38 cellular contexts compared by ENCODE assay signal in genomic region chr6:107776415-107776814, GRCh38. TPM values are rescaled to one million over a fixed set of nuclear protein-coding genes. Genes with fewer than 3 reads are reported as not detected.
"Had no signal": no experiment of that assay in that cellular context is flagged by ENCODE, and none has a peak within 500 bp of the region (broad histone marks: within the 10 kb centered on the region; RNA-seq: fewer than 3 reads in every experiment).

No MANE protein-coding gene starts in this region.

- ATAC-seq: activated T-cell treated with anti-CD3 and anti-CD28 coated beads, Interleukin-2, amount 50 U/mL, for 4 hours; PC-3 had no signal

- H3K27ac ChIP-seq: ascending aorta, cardiac muscle cell, Peyer's patch, SJSA1, VCaP had no signal

- H3K9me3 ChIP-seq: ascending aorta, Peyer's patch, SJSA1, SK-N-SH had no signal

- DNase-seq: activated B cell treated with CpG ODN at 0.5 μM for 24 hours; activated CD4-positive, alpha-beta memory T cell treated with anti-CD3 and anti-CD28 coated beads for 36 hours; activated CD4-positive, alpha-beta T cell treated with anti-CD3 and anti-CD28 coated beads for 4 hours; activated CD4-positive, alpha-beta T cell treated with anti-CD3 and anti-CD28 coated beads, Interleukin-2, amount 50 U/mL, for 1 hour; activated CD4-positive, CD25-positive, alpha-beta regulatory T cell treated with anti-CD3 and anti-CD28 coated beads, Interleukin-2, amount 50 U/mL, for 72 hours; activated CD8-positive, alpha-beta memory T cell treated with anti-CD3 and anti-CD28 coated beads, Interleukin-2, amount 50 U/mL, for 4 hours; activated effector memory CD4-positive, alpha-beta T cell treated with Interleukin-2 at 50 U/mL for 16 hours; activated naive CD4-positive, alpha-beta T cell treated with anti-CD3 and anti-CD28 coated beads, Interleukin-2, amount 10 ng/mL, durations not matched to agents 7 days and 5 days; activated T-cell treated with anti-CD3 and anti-CD28 coated beads for 4 hours; activated T-cell treated with anti-CD3 and anti-CD28 coated beads, Interleukin-2, amount 50 U/mL, for 4 hours; amygdala; NCI-H1105; NCI-H1417 treated with DMSO at 0.1 percent for 48 hours; NCI-H187 treated with DMSO at 0.1 percent for 48 hours; NCI-H2081; NCI-H2171 treated with DMSO at 0.1 percent for 48 hours; NCI-H2227 treated with DMSO at 0.1 percent for 48 hours; NCI-H446; NCI-H510A treated with DMSO at 0.1 percent for 48 hours; NCI-H526 treated with DMSO at 0.1 percent for 48 hours; NCI-H82; NK-92 treated with Interleukin-12 subunit alpha and Interleukin-12 subunit beta, amount 100 ng/mL, for 24 hours; PC-3; Peyer's patch; RPMI8226; SHP77 treated with DMSO at 0.1 percent for 48 hours; SK-N-SH; T-helper 2 cell; T-helper 9 cell had no signal

- H3K36me3 ChIP-seq: ascending aorta, cardiac muscle cell, Peyer's patch, SJSA1 had no signal

- H3K9me3 Mint-ChIP-seq: activated CD4-positive, alpha-beta memory T cell treated with anti-CD3 and anti-CD28 coated beads for 36 hours; activated naive CD4-positive, alpha-beta T cell treated with anti-CD3 and anti-CD28 coated beads, Interleukin-2, amount 10 ng/mL, durations not matched to agents 7 days and 5 days; activated T-cell treated with anti-CD3 and anti-CD28 coated beads, Interleukin-2, amount 50 U/mL, for 4 hours; activated T-helper 1 cell treated with anti-CD3 and anti-CD28 coated beads, Interleukin-12 subunit alpha, Interleukin-12 subunit beta, Interleukin-2, Interleukin-4 antibody, amounts not matched to agents 30 ng/mL and 10 ng/mL and 1 ng/mL, durations not matched to agents 14 hours and 24 hours and 36 hours; central memory CD8-positive, alpha-beta T cell had no signal

- H3K27me3 ChIP-seq: ascending aorta, cardiac muscle cell, Peyer's patch, SJSA1 had no signal

- H3K4me1 ChIP-seq: ascending aorta, Peyer's patch, SJSA1 had no signal

- H3K27me3 Mint-ChIP-seq: activated B cell treated with CpG ODN at 0.5 μM for 24 hours; activated CD4-positive, alpha-beta memory T cell treated with anti-CD3 and anti-CD28 coated beads for 36 hours; activated naive CD4-positive, alpha-beta T cell treated with anti-CD3 and anti-CD28 coated beads, Interleukin-2, amount 10 ng/mL, durations not matched to agents 7 days and 5 days; activated naive CD8-positive, alpha-beta T cell; central memory CD8-positive, alpha-beta T cell had no signal

- H3K27ac Mint-ChIP-seq: activated B cell treated with CpG ODN at 0.5 μM for 24 hours; activated CD4-positive, alpha-beta memory T cell treated with anti-CD3 and anti-CD28 coated beads for 36 hours; activated naive CD4-positive, alpha-beta T cell treated with anti-CD3 and anti-CD28 coated beads, Interleukin-2, amount 10 ng/mL, durations not matched to agents 7 days and 5 days; activated T-helper 1 cell treated with anti-CD3 and anti-CD28 coated beads, Interleukin-12 subunit alpha, Interleukin-12 subunit beta, Interleukin-2, Interleukin-4 antibody, amounts not matched to agents 30 ng/mL and 10 ng/mL and 1 ng/mL, durations not matched to agents 14 hours and 24 hours and 36 hours had no signal

- H3K4me3 ChIP-seq: ascending aorta, cardiac muscle cell, Peyer's patch, SJSA1 had no signal

- H3K4me3 Mint-ChIP-seq: activated B cell treated with CpG ODN at 0.5 μM for 24 hours; activated CD4-positive, alpha-beta memory T cell treated with anti-CD3 and anti-CD28 coated beads for 36 hours; activated naive CD4-positive, alpha-beta T cell treated with anti-CD3 and anti-CD28 coated beads, Interleukin-2, amount 10 ng/mL, durations not matched to agents 7 days and 5 days; activated naive CD8-positive, alpha-beta T cell; activated T-cell treated with anti-CD3 and anti-CD28 coated beads, Interleukin-2, amount 50 U/mL, for 4 hours; activated T-helper 1 cell treated with anti-CD3 and anti-CD28 coated beads, Interleukin-12 subunit alpha, Interleukin-12 subunit beta, Interleukin-2, Interleukin-4 antibody, amounts not matched to agents 30 ng/mL and 10 ng/mL and 1 ng/mL, durations not matched to agents 14 hours and 24 hours and 36 hours; central memory CD8-positive, alpha-beta T cell had no signal

RNA-seq across cellular contexts. Expression of gene SCML4, which starts 47.7 kb away (rescaled TPM):
- total RNA-seq: ascending aorta, cardiac muscle cell, chondrocyte, MCF 10A, PC-3, SJSA1 had no signal
- polyA plus RNA-seq: cardiac muscle cell had no signal
